Comparison of ENCODE assay signal across 8 cellular contexts in the genomic region with DNA sequence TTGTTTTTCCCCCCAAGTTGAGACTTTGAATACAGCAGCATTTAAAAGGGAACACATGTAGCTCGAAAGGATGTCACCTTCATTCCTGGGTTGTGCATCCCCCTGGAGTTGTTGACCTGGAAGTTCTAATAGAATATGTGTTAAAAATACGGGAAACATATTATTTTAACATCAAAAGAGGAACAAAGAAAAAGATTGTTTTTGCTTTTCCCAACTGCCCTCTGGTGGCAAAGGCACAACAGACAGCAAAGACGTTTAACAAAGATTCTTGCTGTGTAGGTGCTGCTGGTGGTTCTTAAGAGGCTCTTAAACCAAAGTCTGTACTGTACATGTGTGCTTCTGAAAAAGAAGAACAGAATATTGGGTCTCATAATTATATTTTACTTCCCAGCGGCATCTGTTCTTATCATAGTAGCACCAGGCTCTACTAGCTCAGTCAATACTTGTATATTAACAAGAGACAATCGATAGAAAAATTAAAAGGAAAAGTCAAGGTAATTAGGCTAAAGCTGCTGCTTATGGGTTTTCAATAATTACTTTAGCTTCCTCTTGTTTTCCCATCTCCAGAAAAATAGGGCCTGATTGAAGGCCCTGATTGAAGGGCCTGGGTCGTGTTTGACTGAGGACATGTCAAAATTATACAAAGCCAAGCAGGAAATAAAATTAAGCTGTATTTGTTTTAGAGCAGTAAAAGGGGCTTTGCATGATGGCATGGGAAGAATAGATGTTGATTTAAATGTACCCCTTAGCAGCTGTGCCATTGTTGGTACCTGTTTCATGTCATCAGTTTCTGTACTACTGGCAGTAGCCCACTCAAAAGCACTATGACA.
DNase-seq lines count a peak whose midpoint lies in the region; ATAC-seq, FAIRE-seq and TF ChIP-seq lines count a peak whose summit lies in the region.
"Had no signal": no experiment of that assay in that cellular context is flagged by ENCODE, and none has a peak within 500 bp of the region (broad histone marks: within the 10 kb centered on the region; RNA-seq: fewer than 3 reads in every experiment).

No MANE protein-coding gene starts in this region.

- TF ChIP-seq CTCF in retinal pigment epithelial cell (conservative IDR thresholded peaks at IDR 0.05; ENCODE audit: low read depth, low read length) = peak; percentile 76

- no peak for ATAC-seq in GM18867 (IDR thresholded peaks at IDR 0.05; ENCODE audit: unreplicated experiment)
- ATAC-seq in GM21576 (IDR thresholded peaks at IDR 0.05; ENCODE audit: unreplicated experiment) = no peak

- DNase-seq in GM12891 (ENCODE audit: insufficient read length, low spot score) = no peak
- DNase-seq in NCI-H2227 treated with DMSO at 0.1 percent for 48 hours (lab: John Stamatoyannopoulos, UW) = peak; percentile 43
- peak; percentile 1 to 41 for DNase-seq in dermis microvascular lymphatic vessel endothelial cell (ENCODE audit: low read depth in 2 of 2)
- no peak for DNase-seq in retinal pigment epithelial cell (ENCODE audit: low read depth)
- DNase-seq in NK-92 treated with Interleukin-12 subunit alpha and Interleukin-12 subunit beta, amount 100 ng/mL, for 24 hours (lab: John Stamatoyannopoulos, UW) = no peak
- DNase-seq: NCI-H1436 had no signal

- no peak for TF ChIP-seq POLR2A in GM12891 (IDR thresholded peaks at IDR 0.05; ENCODE audit: low read depth, low read length)

- H3K4me3 ChIP-seq in retinal pigment epithelial cell (ENCODE audit: low read length) = no peak overlapping the region

- FAIRE-seq in GM12891 (lab: Jason Lieb, UNC) = peak; percentile 33

TF ChIP-seq in GM12891, 5 proteins besides CTCF, POLR2A, EP300 and RAD21:
- TF ChIP-seq SPI1 (IDR thresholded peaks at IDR 0.05; ENCODE audit: low read depth, low read length) (no peak), POU2F2 (IDR thresholded peaks at IDR 0.05; ENCODE audit: low read depth, low read length) (no peak), POLR2AphosphoS5 (IDR thresholded peaks at IDR 0.05; ENCODE audit: low read depth, low read length) (no peak), PAX5 (IDR thresholded peaks at IDR 0.05; ENCODE audit: insufficient read depth, low read length, severe bottlenecking) (no peak), TAF1 (IDR thresholded peaks at IDR 0.05; ENCODE audit: low read depth, low read length) (no peak)

Comparison
In these comparisons a context has a peak if more than half of its experiments do, and no peak if none do; other contexts are left out.
1. DNase-seq: peak in NCI-H2227 treated with DMSO at 0.1 percent for 48 hours (single experiment) and dermis microvascular lymphatic vessel endothelial cell (2 of 2); none in GM12891 (single experiment), retinal pigment epithelial cell (single experiment) and NK-92 treated with Interleukin-12 subunit alpha and Interleukin-12 subunit beta, amount 100 ng/mL, for 24 hours (single experiment).